ENCODE assay signal across 10 cellular contexts in genomic region chr2:96923810-96924774, GRCh38. TPM values are rescaled to one million over a fixed set of nuclear protein-coding genes. Genes with fewer than 3 reads are reported as not detected.
A peak's percentile ranks its signal among the peaks of the same experiment; 100 is the strongest.
DNase-seq lines count a peak whose midpoint lies in the region; ATAC-seq and TF ChIP-seq lines count a peak whose summit lies in the region.
"Had no signal": no experiment of that assay in that cellular context is flagged by ENCODE, and none has a peak within 500 bp of the region (broad histone marks: within the 10 kb centered on the region; RNA-seq: fewer than 3 reads in every experiment).

No MANE protein-coding gene starts in this region.

- peaks cover 5% of the 10 kb centered on the region for H3K4me1 Mint-ChIP-seq in CD14-positive monocyte
- peaks cover 24% of the 10 kb centered on the region for H3K4me1 Mint-ChIP-seq in activated CD4-positive, alpha-beta memory T cell treated with anti-CD3 and anti-CD28 coated beads for 36 hours (ENCODE audit: low read depth)
- peaks cover 10% of the 10 kb centered on the region for H3K4me1 Mint-ChIP-seq in MCF 10A (ENCODE audit: insufficient read depth, unreplicated experiment)

- no TSS peak for BruUV-seq in MCF 10A (replicated peaks; lab: Mats Ljungman, UMichigan)
- no TSS peak for BruUV-seq in PC-3 (replicated peaks; lab: Mats Ljungman, UMichigan)

- H3K36me3 Mint-ChIP-seq in CD14-positive monocyte, result no peaks in the 10 kb centered on the region
- no peaks in the 10 kb centered on the region for H3K36me3 Mint-ChIP-seq in activated CD4-positive, alpha-beta memory T cell treated with anti-CD3 and anti-CD28 coated beads for 36 hours
- H3K36me3 Mint-ChIP-seq in MCF 10A (ENCODE audit: insufficient read depth, unreplicated experiment), result no peaks in the 10 kb centered on the region

- H3K9me3 ChIP-seq in PC-3 (ENCODE audit: low read length), result no peaks in the 10 kb centered on the region
- H3K9me3 ChIP-seq: mucosa of descending colon had no signal

- H3K36me3 ChIP-seq in PC-3 (ENCODE audit: low read depth, low read length), result no peaks in the 10 kb centered on the region

- H3K27ac ChIP-seq in cingulate gyrus (ENCODE audit: low read depth, low read length) (peak overlapping the region; percentile 82), PC-3 (ENCODE audit: low read length) (no peak overlapping the region)

- no peak overlapping the region for H3K9ac ChIP-seq in PC-3 (ENCODE audit: low read length)

- CTCF ChIA-PET in activated CD4-positive, alpha-beta memory T cell treated with anti-CD3 and anti-CD28 coated beads for 36 hours (lab: Charles Lee), result interaction anchor here (0.7 to 3.2 kb wide), 4 partner anchors 11 to 67 kb away, joined by 3 to 12 read pairs (median 4); partner anchors contain the start of gene ANKRD39
- CTCF ChIA-PET in MCF 10A (lab: Yijun Ruan, JAX) (interaction anchor here (0.6 to 0.9 kb wide), 3 partner anchors 27 to 127 kb away, joined by 3 to 4 read pairs (median 3); no protein-coding TSS in a partner anchor), PC-3 (lab: Charles Lee) (no interaction called here)

- no peaks in the 10 kb centered on the region for H3F3A ChIP-seq in PC-3 (ENCODE audit: low read length, unreplicated experiment)

- peaks cover 22% of the 10 kb centered on the region for H3K4me1 ChIP-seq in PC-3 (ENCODE audit: insufficient read depth, low read length)

- H3K27ac Mint-ChIP-seq in CD14-positive monocyte (no peak overlapping the region), MCF 10A (ENCODE audit: low read depth, unreplicated experiment) (no peak overlapping the region)
- peak overlapping the region; percentile 70 for H3K27ac Mint-ChIP-seq in activated CD4-positive, alpha-beta memory T cell treated with anti-CD3 and anti-CD28 coated beads for 36 hours

- H2AFZ ChIP-seq in PC-3 (ENCODE audit: low read length), result no peak overlapping the region

- peak overlapping the region in 1 of 2 donors; percentile 2 for H3K4me3 Mint-ChIP-seq in CD14-positive monocyte
- H3K4me3 Mint-ChIP-seq in activated CD4-positive, alpha-beta memory T cell treated with anti-CD3 and anti-CD28 coated beads for 36 hours, result peak overlapping the region; percentile 48
- H3K4me3 Mint-ChIP-seq in MCF 10A (ENCODE audit: unreplicated experiment), result no peak overlapping the region

- no peak overlapping the region for H3K4me2 ChIP-seq in PC-3 (ENCODE audit: low read length)

- no peak overlapping the region for H3K4me3 ChIP-seq in PC-3 (ENCODE audit: low read length)
- H3K4me3 ChIP-seq: mucosa of descending colon had no signal

- ATAC-seq in HG02938 (IDR thresholded peaks at IDR 0.05; ENCODE audit: unreplicated experiment), result no peak
- ATAC-seq in HG03139 (IDR thresholded peaks at IDR 0.05; ENCODE audit: unreplicated experiment), result no peak
- no peak for ATAC-seq in PC-3

- TF ChIP-seq CTCF in CD14-positive monocyte (IDR thresholded peaks at IDR 0.05) (no peak), MCF 10A (IDR thresholded peaks at IDR 0.05; ENCODE audit: unreplicated experiment) (no peak), PC-3 (conservative IDR thresholded peaks at IDR 0.05; ENCODE audit: low read depth, low read length) (no peak)

- H3K9me3 Mint-ChIP-seq in CD14-positive monocyte (no peaks in the 10 kb centered on the region), MCF 10A (ENCODE audit: unreplicated experiment) (no peaks in the 10 kb centered on the region)
- no peaks in the 10 kb centered on the region for H3K9me3 Mint-ChIP-seq in activated CD4-positive, alpha-beta memory T cell treated with anti-CD3 and anti-CD28 coated beads for 36 hours

- H3K79me2 ChIP-seq in PC-3 (ENCODE audit: low read length), result no peaks in the 10 kb centered on the region

- intact Hi-C loops in CD14-positive monocyte (cut with micrococcal nuclease), result no loop called here
- intact Hi-C loops in activated CD4-positive, alpha-beta memory T cell treated with anti-CD3 and anti-CD28 coated beads for 36 hours (cut with micrococcal nuclease), result no loop called here
- intact Hi-C loops in MCF 10A (cut with micrococcal nuclease), result no loop called here
- intact Hi-C loops in PC-3 (cut with micrococcal nuclease), result no loop called here

- H3K27me3 Mint-ChIP-seq in CD14-positive monocyte (ENCODE audit: low read depth in 3 of 3) (peaks cover 14 to 26% (median 22%) of the 10 kb centered on the region in 3 donors), MCF 10A (ENCODE audit: insufficient read depth, unreplicated experiment) (peaks cover 43% of the 10 kb centered on the region)
- no peaks in the 10 kb centered on the region for H3K27me3 Mint-ChIP-seq in activated CD4-positive, alpha-beta memory T cell treated with anti-CD3 and anti-CD28 coated beads for 36 hours

- DNase-seq in CD14-positive monocyte (ENCODE audit: low spot score) (peak; percentile 28), MCF 10A (ENCODE audit: unreplicated experiment) (no peak), PC-3 (no peak)
- peak; percentile 28 for DNase-seq in activated CD4-positive, alpha-beta memory T cell treated with anti-CD3 and anti-CD28 coated beads for 36 hours
- DNase-seq in stimulated activated CD4-positive, alpha-beta T cell treated with anti-CD3 and anti-CD28 coated beads, Interleukin-1b, Interleukin-23, amount 100 ng/mL, for 48 hours, result peak; percentile 25
- DNase-seq: NCI-H187 treated with DMSO at 0.1 percent for 48 hours had no signal

- no peaks in the 10 kb centered on the region for H3K27me3 ChIP-seq in PC-3 (ENCODE audit: low read length)

- H4K20me1 ChIP-seq in PC-3 (ENCODE audit: low read length), result no peaks in the 10 kb centered on the region

- POLR2A ChIA-PET in activated CD4-positive, alpha-beta memory T cell treated with anti-CD3 and anti-CD28 coated beads for 36 hours (lab: Charles Lee), result interaction anchor here (1.3 kb wide), 1 partner anchor 66 kb away, joined by 4 read pairs; the partner anchor contains the start of gene ANKRD39
- POLR2A ChIA-PET in MCF 10A (lab: Yijun Ruan, JAX), result interaction anchor here (0.6 to 1.3 kb wide), 2 partner anchors 10 to 66 kb away, joined by 3 to 4 read pairs; partner anchors contain the start of gene ANKRD39
- POLR2A ChIA-PET in PC-3 (lab: Charles Lee; ENCODE audit: unreplicated experiment), result interaction anchor here (0.6 kb wide), 2 partner anchors 13 to 40 kb away, joined by 3 to 4 read pairs; no protein-coding TSS in a partner anchor

- H3K9me2 ChIP-seq in PC-3 (replicated peaks; ENCODE audit: low read length), result no peaks in the 10 kb centered on the region

RNA-seq across cellular contexts. Expression of gene SEMA4C, which starts 54.2 kb away (rescaled TPM):
- under 1 TPM; 0.08 to 0.21 TPM for polyA plus RNA-seq in CD14-positive monocyte
- total RNA-seq in activated CD4-positive, alpha-beta memory T cell treated with anti-CD3 and anti-CD28 coated beads for 36 hours, result 10 to 100 TPM; 13.9 to 18.8 TPM
- total RNA-seq in MCF 10A (2022), result 16.3 and 22.6 TPM in 2 replicates
- total RNA-seq in PC-3 (2014; rRNA removed), result 20.6 and 29.8 TPM in 2 replicates

Comparison
In these comparisons a context has a peak if more than half of its experiments do, and no peak if none do; other contexts are left out.
1. DNase-seq: peak in CD14-positive monocyte (single experiment), activated CD4-positive, alpha-beta memory T cell treated with anti-CD3 and anti-CD28 coated beads for 36 hours (single experiment) and stimulated activated CD4-positive, alpha-beta T cell treated with anti-CD3 and anti-CD28 coated beads, Interleukin-1b, Interleukin-23, amount 100 ng/mL, for 48 hours (single experiment); none in MCF 10A (single experiment) and PC-3 (single experiment).